Comparison of ENCODE assay signal across 18 cellular contexts in the genomic region with DNA sequence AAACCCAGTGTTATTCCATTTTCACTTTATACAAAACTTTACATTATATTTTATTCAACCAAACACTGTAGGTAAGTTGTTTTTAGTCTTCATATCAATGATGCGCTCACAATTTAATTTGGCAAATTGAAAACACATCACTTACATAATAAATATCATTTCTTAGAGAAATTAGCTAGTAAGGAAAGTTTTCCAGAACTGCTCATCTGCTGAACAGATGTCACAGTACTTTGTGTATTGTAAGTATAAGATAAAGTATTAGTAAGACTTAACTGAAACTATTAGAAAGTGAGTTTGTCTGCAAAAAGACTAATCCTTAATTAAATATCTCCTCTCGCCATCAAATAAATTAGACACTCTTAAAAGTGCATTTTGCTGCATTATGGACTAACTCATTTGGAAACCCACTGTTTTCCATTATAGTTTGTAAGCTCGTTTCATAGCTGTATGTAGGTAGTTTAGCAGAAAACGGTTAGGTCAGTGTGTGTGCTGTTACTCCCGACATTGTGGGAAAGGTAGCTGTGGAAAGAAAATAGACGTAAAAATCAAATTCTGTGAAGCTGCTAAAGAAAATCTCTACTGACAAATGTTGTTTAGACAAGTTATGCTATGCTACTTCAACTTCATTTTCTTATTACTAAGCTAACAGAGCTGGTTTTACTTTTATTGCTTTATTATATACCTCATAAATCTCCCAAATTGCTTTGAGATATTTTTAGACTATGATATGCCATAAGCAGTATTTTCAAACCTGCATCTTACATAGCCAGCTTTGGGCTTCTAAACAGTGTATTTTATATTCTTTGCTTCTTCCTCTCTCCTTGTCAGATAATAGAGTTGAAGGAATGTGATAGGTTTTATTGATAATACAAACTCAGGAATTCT.
"Had no signal": no experiment of that assay in that cellular context is flagged by ENCODE, and none has a peak within 500 bp of the region (broad histone marks: within the 10 kb centered on the region; RNA-seq: fewer than 3 reads in every experiment).

No MANE protein-coding gene starts in this region.

- H3K4me3 Mint-ChIP-seq: activated naive CD8-positive, alpha-beta T cell treated with anti-CD3 and anti-CD28 coated beads for 36 hours; activated T-helper 1 cell treated with anti-CD3 and anti-CD28 coated beads, Interleukin-12 subunit alpha, Interleukin-12 subunit beta, Interleukin-2, Interleukin-4 antibody, amounts not matched to agents 30 ng/mL and 10 ng/mL and 1 ng/mL, durations not matched to agents 14 hours and 24 hours and 36 hours; dendritic cell treated with granulocyte-macrophage colony-stimulating factor and Interleukin-4, amounts not matched to agents 40 ng/mL and 50 ng/mL, for 4 days; naive thymus-derived CD8-positive, alpha-beta T cell had no signal

- DNase-seq: activated CD4-positive, alpha-beta T cell treated with anti-CD3 and anti-CD28 coated beads, Interleukin-2, amount 50 U/mL, for 1 hour; activated naive CD8-positive, alpha-beta T cell treated with anti-CD3 and anti-CD28 coated beads for 36 hours; brain microvascular endothelial cell; cerebellar nuclear complex; effector memory CD4-positive, alpha-beta T cell; gastrocnemius medialis; heart left ventricle; left cardiac atrium; naive thymus-derived CD8-positive, alpha-beta T cell; stimulated activated naive CD8-positive, alpha-beta T cell treated with anti-CD3 and anti-CD28 coated beads, Interleukin-15, Interleukin-2, amounts not matched to agents 100 U/mL and 50 U/mL, for 24 hours; SW 1271; trophoblast cell had no signal

- H3K36me3 Mint-ChIP-seq: activated naive CD8-positive, alpha-beta T cell treated with anti-CD3 and anti-CD28 coated beads for 36 hours; naive thymus-derived CD8-positive, alpha-beta T cell had no signal

- H3K9me3 Mint-ChIP-seq: activated naive CD8-positive, alpha-beta T cell treated with anti-CD3 and anti-CD28 coated beads for 36 hours; activated T-helper 1 cell treated with anti-CD3 and anti-CD28 coated beads, Interleukin-12 subunit alpha, Interleukin-12 subunit beta, Interleukin-2, Interleukin-4 antibody, amounts not matched to agents 30 ng/mL and 10 ng/mL and 1 ng/mL, durations not matched to agents 14 hours and 24 hours and 36 hours; dendritic cell treated with granulocyte-macrophage colony-stimulating factor and Interleukin-4, amounts not matched to agents 40 ng/mL and 50 ng/mL, for 4 days; naive thymus-derived CD8-positive, alpha-beta T cell had no signal

- ATAC-seq: gastrocnemius medialis; heart left ventricle; left cardiac atrium; naive thymus-derived CD8-positive, alpha-beta T cell; stimulated activated naive CD8-positive, alpha-beta T cell treated with anti-CD3 and anti-CD28 coated beads, Interleukin-15, Interleukin-2, amounts not matched to agents 100 U/mL and 50 U/mL, for 24 hours had no signal

- H3K27ac Mint-ChIP-seq: activated naive CD8-positive, alpha-beta T cell treated with anti-CD3 and anti-CD28 coated beads for 36 hours; activated T-helper 1 cell treated with anti-CD3 and anti-CD28 coated beads, Interleukin-12 subunit alpha, Interleukin-12 subunit beta, Interleukin-2, Interleukin-4 antibody, amounts not matched to agents 30 ng/mL and 10 ng/mL and 1 ng/mL, durations not matched to agents 14 hours and 24 hours and 36 hours; dendritic cell treated with granulocyte-macrophage colony-stimulating factor and Interleukin-4, amounts not matched to agents 40 ng/mL and 50 ng/mL, for 4 days; naive thymus-derived CD8-positive, alpha-beta T cell had no signal

- H3K27me3 ChIP-seq: brain microvascular endothelial cell, gastrocnemius medialis, heart left ventricle, right atrium auricular region had no signal

- H3K4me3 ChIP-seq: gastrocnemius medialis, heart left ventricle, lung, right atrium auricular region, skin epidermis had no signal

- H3K4me1 Mint-ChIP-seq: activated naive CD8-positive, alpha-beta T cell treated with anti-CD3 and anti-CD28 coated beads for 36 hours; naive thymus-derived CD8-positive, alpha-beta T cell had no signal

- H3K9me3 ChIP-seq: gastrocnemius medialis, heart left ventricle, right atrium auricular region had no signal

- H3K27ac ChIP-seq: brain microvascular endothelial cell, epithelial cell of prostate, gastrocnemius medialis, heart left ventricle, right atrium auricular region, skin epidermis had no signal

- H3K27me3 Mint-ChIP-seq: activated naive CD8-positive, alpha-beta T cell treated with anti-CD3 and anti-CD28 coated beads for 36 hours had no signal

- H3K36me3 ChIP-seq: brain microvascular endothelial cell, gastrocnemius medialis, right atrium auricular region had no signal

- H3K4me1 ChIP-seq: gastrocnemius medialis, heart left ventricle, right atrium auricular region had no signal
